In the genomic region with DNA sequence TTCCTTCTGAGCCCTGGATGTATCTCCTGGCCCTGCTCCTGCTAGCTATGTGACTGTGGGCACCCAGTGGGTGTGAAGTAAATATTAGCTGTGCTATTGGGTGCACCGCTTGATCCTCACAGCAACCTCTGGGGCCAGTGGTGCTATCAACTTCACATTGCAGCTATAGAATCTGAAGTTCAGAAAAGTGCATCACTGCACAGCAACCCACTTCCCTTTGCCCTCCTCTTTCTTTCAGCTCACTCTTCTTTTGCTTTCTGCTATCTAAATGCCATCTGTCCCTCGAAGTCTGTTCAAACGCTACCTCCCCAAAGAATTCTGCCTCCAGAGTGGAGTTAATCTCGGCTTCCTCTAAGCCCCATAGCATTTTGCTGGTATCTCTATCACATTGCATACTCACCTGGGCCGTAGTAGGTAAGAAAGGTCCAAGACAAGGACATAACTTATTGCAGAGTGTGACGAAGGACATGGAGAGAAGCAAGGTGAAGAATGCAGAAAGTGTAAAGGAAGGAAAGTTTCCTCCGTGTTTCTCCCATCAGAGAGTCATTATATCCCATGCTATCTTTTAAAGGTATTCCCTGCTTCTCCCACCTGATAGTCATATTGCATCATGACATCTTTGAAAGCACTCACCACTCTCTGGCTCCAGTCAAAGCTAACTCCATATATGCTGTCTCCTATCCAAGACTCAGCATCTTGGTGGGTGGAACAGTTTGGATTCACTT, we compare ENCODE assay signal across 1 cellular context.
TF ChIP-seq lines count a peak whose summit lies in the region.

No MANE protein-coding gene starts in this region.

TF ChIP-seq in HepG2, 621 proteins besides CTCF, POLR2A, EP300 and RAD21:
- TF ChIP-seq ZNF430 (CRISPR knock-in tag; IDR thresholded peaks at IDR 0.05) = no peak
- TF ChIP-seq TEAD2 (CRISPR knock-in tag; IDR thresholded peaks at IDR 0.05) = no peak
- TF ChIP-seq ZNF33A (CRISPR knock-in tag; IDR thresholded peaks at IDR 0.05; ENCODE audit: borderline replicate concordance) = no peak
- TF ChIP-seq ZNF776 (CRISPR knock-in tag; IDR thresholded peaks at IDR 0.05) = no peak
- TF ChIP-seq DNMT3B (CRISPR knock-in tag; conservative IDR thresholded peaks at IDR 0.05) = no peak
- TF ChIP-seq CENPT (CRISPR knock-in tag; IDR thresholded peaks at IDR 0.05; ENCODE audit: low read depth) = no peak
- no peak for TF ChIP-seq EZH2 (conservative IDR thresholded peaks at IDR 0.05; ENCODE audit: low read depth, low read length)
- no peak for TF ChIP-seq HOXA9 (CRISPR knock-in tag; IDR thresholded peaks at IDR 0.05; ENCODE audit: borderline replicate concordance)
- no peak for TF ChIP-seq CHD4 (IDR thresholded peaks at IDR 0.05; ENCODE audit: borderline replicate concordance, low read length)
- no peak for TF ChIP-seq ZNF44 (CRISPR knock-in tag; IDR thresholded peaks at IDR 0.05)
- TF ChIP-seq, protein P1, sequence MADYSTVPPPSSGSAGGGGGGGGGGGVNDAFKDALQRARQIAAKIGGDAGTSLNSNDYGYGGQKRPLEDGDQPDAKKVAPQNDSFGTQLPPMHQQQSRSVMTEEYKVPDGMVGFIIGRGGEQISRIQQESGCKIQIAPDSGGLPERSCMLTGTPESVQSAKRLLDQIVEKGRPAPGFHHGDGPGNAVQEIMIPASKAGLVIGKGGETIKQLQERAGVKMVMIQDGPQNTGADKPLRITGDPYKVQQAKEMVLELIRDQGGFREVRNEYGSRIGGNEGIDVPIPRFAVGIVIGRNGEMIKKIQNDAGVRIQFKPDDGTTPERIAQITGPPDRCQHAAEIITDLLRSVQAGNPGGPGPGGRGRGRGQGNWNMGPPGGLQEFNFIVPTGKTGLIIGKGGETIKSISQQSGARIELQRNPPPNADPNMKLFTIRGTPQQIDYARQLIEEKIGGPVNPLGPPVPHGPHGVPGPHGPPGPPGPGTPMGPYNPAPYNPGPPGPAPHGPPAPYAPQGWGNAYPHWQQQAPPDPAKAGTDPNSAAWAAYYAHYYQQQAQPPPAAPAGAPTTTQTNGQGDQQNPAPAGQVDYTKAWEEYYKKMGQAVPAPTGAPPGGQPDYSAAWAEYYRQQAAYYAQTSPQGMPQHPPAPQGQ (CRISPR knock-in tag; IDR thresholded peaks at IDR 0.05; ENCODE audit: borderline replicate concordance) = no peak
- TF ChIP-seq FOXK2 (IDR thresholded peaks at IDR 0.05) = no peak
- TF ChIP-seq, protein P2, sequence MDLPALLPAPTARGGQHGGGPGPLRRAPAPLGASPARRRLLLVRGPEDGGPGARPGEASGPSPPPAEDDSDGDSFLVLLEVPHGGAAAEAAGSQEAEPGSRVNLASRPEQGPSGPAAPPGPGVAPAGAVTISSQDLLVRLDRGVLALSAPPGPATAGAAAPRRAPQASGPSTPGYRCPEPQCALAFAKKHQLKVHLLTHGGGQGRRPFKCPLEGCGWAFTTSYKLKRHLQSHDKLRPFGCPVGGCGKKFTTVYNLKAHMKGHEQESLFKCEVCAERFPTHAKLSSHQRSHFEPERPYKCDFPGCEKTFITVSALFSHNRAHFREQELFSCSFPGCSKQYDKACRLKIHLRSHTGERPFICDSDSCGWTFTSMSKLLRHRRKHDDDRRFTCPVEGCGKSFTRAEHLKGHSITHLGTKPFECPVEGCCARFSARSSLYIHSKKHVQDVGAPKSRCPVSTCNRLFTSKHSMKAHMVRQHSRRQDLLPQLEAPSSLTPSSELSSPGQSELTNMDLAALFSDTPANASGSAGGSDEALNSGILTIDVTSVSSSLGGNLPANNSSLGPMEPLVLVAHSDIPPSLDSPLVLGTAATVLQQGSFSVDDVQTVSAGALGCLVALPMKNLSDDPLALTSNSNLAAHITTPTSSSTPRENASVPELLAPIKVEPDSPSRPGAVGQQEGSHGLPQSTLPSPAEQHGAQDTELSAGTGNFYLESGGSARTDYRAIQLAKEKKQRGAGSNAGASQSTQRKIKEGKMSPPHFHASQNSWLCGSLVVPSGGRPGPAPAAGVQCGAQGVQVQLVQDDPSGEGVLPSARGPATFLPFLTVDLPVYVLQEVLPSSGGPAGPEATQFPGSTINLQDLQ (CRISPR knock-in tag; IDR thresholded peaks at IDR 0.05) = no peak
